Comparison of ENCODE assay signal across 8 cellular contexts in the genomic region with DNA sequence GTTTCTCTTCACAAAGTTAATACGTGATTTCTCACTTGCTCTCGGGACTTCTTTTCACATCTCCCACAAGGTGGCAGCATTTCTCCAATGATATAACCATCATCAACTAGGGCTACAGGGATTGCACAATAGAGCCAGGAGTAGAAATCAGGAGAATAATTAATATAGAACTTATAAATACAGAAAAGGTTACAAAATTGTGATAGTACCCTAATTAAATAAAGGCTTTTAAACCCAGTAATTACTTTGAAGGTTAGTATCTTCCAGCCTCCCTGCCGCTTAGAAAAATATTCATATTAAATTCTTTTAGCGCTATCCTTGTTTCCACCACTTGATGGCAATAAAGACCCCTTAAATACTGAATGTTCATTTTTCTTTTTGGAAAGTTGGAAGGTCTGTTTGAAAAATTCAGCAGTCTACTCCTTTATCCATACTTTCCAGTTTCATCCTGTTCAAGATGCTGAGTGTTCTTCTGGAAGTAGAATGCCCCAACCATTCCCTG.
DNase-seq lines count a peak whose midpoint lies in the region; ATAC-seq and TF ChIP-seq lines count a peak whose summit lies in the region.

No MANE protein-coding gene starts in this region.

- no peak overlapping the region for H3K9ac ChIP-seq in fibroblast of lung (ENCODE audit: insufficient read depth, low read length)

- no peaks in the 10 kb centered on the region for H3K9me3 ChIP-seq in DOHH2 (ENCODE audit: control insufficient read depth, insufficient read depth, low read length)
- no peaks in the 10 kb centered on the region for H3K9me3 ChIP-seq in fibroblast of lung (ENCODE audit: control insufficient read depth, insufficient read depth, low read depth, low read length)

- H3K36me3 ChIP-seq in DOHH2 (ENCODE audit: control insufficient read depth, low read length) = no peaks in the 10 kb centered on the region
- H3K36me3 ChIP-seq in fibroblast of lung (ENCODE audit: control insufficient read depth, insufficient read depth, low read length) = no peaks in the 10 kb centered on the region

- H3K4me3 ChIP-seq in DOHH2 (ENCODE audit: low read length) = no peak overlapping the region
- 0 out of 2 replicates have a peak overlapping the region, but pooled peaks have one; percentile 1 for H3K4me3 ChIP-seq in WI38 (ENCODE audit: low read depth, low read length)
- peak overlapping the region in 2 of 4 experiments; percentile 13 to 47 for H3K4me3 ChIP-seq in fibroblast of lung (replicated peaks in 1 of 4; ENCODE audit: control extremely low read depth in 1 of 4, insufficient read depth in 1 of 4, low read depth in 3 of 4, low read length in 4 of 4)

- no peaks in the 10 kb centered on the region for H3K79me2 ChIP-seq in DOHH2 (ENCODE audit: control insufficient read depth, low read length)
- H3K79me2 ChIP-seq in fibroblast of lung (ENCODE audit: control insufficient read depth, insufficient read depth, low read length) = no peaks in the 10 kb centered on the region

- DNase-seq in NCI-H2196 (lab: John Stamatoyannopoulos, UW; ENCODE audit: unreplicated experiment) (peak; percentile 65), fibroblast of lung (ENCODE audit: low read depth in 2 of 2) (peak; percentile 59 to 89), non-pigmented ciliary epithelial cell (ENCODE audit: low read depth) (peak; percentile 47)
- no peak for DNase-seq in activated effector memory CD4-positive, alpha-beta T cell treated with Interleukin-2 at 50 U/mL for 16 hours

- TF ChIP-seq CTCF in DOHH2 (IDR thresholded peaks at IDR 0.05; ENCODE audit: low read depth, low read length, poor library complexity, severe bottlenecking) (peak; percentile 86), WI38 (IDR thresholded peaks at IDR 0.05; ENCODE audit: low read depth, low read length) (peak; percentile 43), fibroblast of lung (conservative IDR thresholded peaks at IDR 0.05 in 1 of 2, IDR thresholded peaks at IDR 0.05 in 1 of 2; ENCODE audit: low read depth in 1 of 2, low read length in 2 of 2) (peak; percentile 66 to 76)

- H4K20me1 ChIP-seq in DOHH2 (ENCODE audit: control insufficient read depth, insufficient read depth, low read depth, low read length) (no peaks in the 10 kb centered on the region), fibroblast of lung (ENCODE audit: control insufficient read depth, extremely low read depth, insufficient read depth, low read length) (no peaks in the 10 kb centered on the region)

- ATAC-seq in GM19438 (IDR thresholded peaks at IDR 0.05; ENCODE audit: low read depth, unreplicated experiment) = peak; percentile 83
- ATAC-seq in HG03439 (IDR thresholded peaks at IDR 0.05; ENCODE audit: unreplicated experiment) = peak; percentile 82

- no peak overlapping the region for H3K27ac ChIP-seq in DOHH2 (ENCODE audit: low read depth, low read length)
- H3K27ac ChIP-seq in fibroblast of lung (ENCODE audit: insufficient read depth, low read length) = no peak overlapping the region

- H3K4me1 ChIP-seq in DOHH2 (ENCODE audit: control insufficient read depth, low read length) = 0 out of 2 replicates have a peak, but pooled peaks cover 4% of the 10 kb centered on the region
- no peaks in the 10 kb centered on the region for H3K4me1 ChIP-seq in fibroblast of lung (ENCODE audit: control insufficient read depth, extremely low read depth, insufficient read depth, low read length)

- no peaks in the 10 kb centered on the region for H3F3A ChIP-seq in DOHH2 (ENCODE audit: control insufficient read depth, insufficient read depth)

- no peak overlapping the region for H2AFZ ChIP-seq in fibroblast of lung (ENCODE audit: low read length)

- H3K4me2 ChIP-seq in DOHH2 (ENCODE audit: low read length) (peak overlapping the region; percentile 54; the same call in 1 of the 2 replicates), fibroblast of lung (ENCODE audit: extremely low read depth, insufficient read depth, low read length) (peak overlapping the region; percentile 57)

- H3K27me3 ChIP-seq in DOHH2 (ENCODE audit: control insufficient read depth, low read length) (0 out of 2 replicates have a peak, but pooled peaks cover 6% of the 10 kb centered on the region), fibroblast of lung (ENCODE audit: control insufficient read depth, insufficient read depth, low read length) (no peaks in the 10 kb centered on the region)

- no peaks in the 10 kb centered on the region for H3K9me2 ChIP-seq in DOHH2 (replicated peaks; ENCODE audit: control insufficient read depth, low read length)
